ENCODE assay signal across 14 cellular contexts in genomic region chr10:132932461-132933307, GRCh38. TPM values are rescaled to one million over a fixed set of nuclear protein-coding genes. Genes with fewer than 3 reads are reported as not detected.
A peak's percentile ranks its signal among the peaks of the same experiment; 100 is the strongest.
DNase-seq lines count a peak whose midpoint lies in the region; ATAC-seq, FAIRE-seq and TF ChIP-seq lines count a peak whose summit lies in the region.
"Had no signal": no experiment of that assay in that cellular context is flagged by ENCODE, and none has a peak within 500 bp of the region (broad histone marks: within the 10 kb centered on the region; RNA-seq: fewer than 3 reads in every experiment).

No MANE protein-coding gene starts in this region.

- RAD21 ChIA-PET in GM12878 (lab: Charles Lee; ENCODE audit: unreplicated experiment) = no interaction called here

- no peaks in the 10 kb centered on the region for H3K79me2 ChIP-seq in GM12878 (ENCODE audit: control insufficient read depth, insufficient read depth, low read length)

- no peaks in the 10 kb centered on the region for H3K79me1 ChIP-seq in neuronal stem cell (ENCODE audit: low read depth, low read length)

- TF ChIP-seq CTCF in GM12878 (IDR thresholded peaks at IDR 0.05 in 2 of 3, conservative IDR thresholded peaks at IDR 0.05 in 1 of 3; ENCODE audit: control insufficient read depth in 2 of 3, extremely low read depth in 1 of 3, insufficient read depth in 1 of 3, low read depth in 3 of 3, low read length in 3 of 3) = no peak
- TF ChIP-seq CTCF in transverse colon (IDR thresholded peaks at IDR 0.05) = no peak

- peak overlapping the region; percentile 38 for H3K14ac ChIP-seq in neuronal stem cell (ENCODE audit: low read length)

- H3K36me3 ChIP-seq in BLaER1 treated with 17β-estradiol and CSF1 and Interleukin-3, amounts not matched to agents 10 nM and 100 nM = no peaks in the 10 kb centered on the region
- H3K36me3 ChIP-seq in GM12878 (ENCODE audit: control insufficient read depth in 2 of 2, insufficient read depth in 2 of 2, low read length in 1 of 2) (no peaks in the 10 kb centered on the region), neuronal stem cell (replicated peaks in 1 of 2; ENCODE audit: control insufficient read depth in 2 of 2, insufficient read depth in 2 of 2, low read length in 2 of 2) (peaks cover 0 to 1% of the 10 kb centered on the region in 2 donors), transverse colon (no peaks in the 10 kb centered on the region)
- H3K36me3 ChIP-seq: prostate gland, vagina had no signal

- POLR2A ChIA-PET in GM12878 (lab: Charles Lee) = no interaction called here

- peak overlapping the region; percentile 53 to 83 (median 69); a peak in 18 of 22 replicates for H3K9ac ChIP-seq in BLaER1 treated with 17β-estradiol and CSF1 and Interleukin-3, amounts not matched to agents 10 nM and 100 nM
- H3K9ac ChIP-seq in GM12878 (ENCODE audit: control insufficient read depth, insufficient read depth, low read length) = no peak overlapping the region
- peak overlapping the region; percentile 44 for H3K9ac ChIP-seq in neuronal stem cell (ENCODE audit: low read depth, low read length, poor library complexity)

- TF ChIP-seq EP300 in GM12878 (IDR thresholded peaks at IDR 0.05; ENCODE audit: borderline replicate concordance in 1 of 2, control insufficient read depth in 1 of 2, low read depth in 2 of 2, low read length in 2 of 2) = no peak
- no peak for TF ChIP-seq EP300 in transverse colon (IDR thresholded peaks at IDR 0.05; ENCODE audit: low read depth)

- H2BK5ac ChIP-seq in neuronal stem cell (ENCODE audit: low read length) = peak overlapping the region; percentile 87

- no peak overlapping the region for H4K8ac ChIP-seq in neuronal stem cell (ENCODE audit: low read depth, low read length)

- peaks cover 0 to 6% (median 0%) of the 10 kb centered on the region in 11 experiments; a peak in 3 of 22 replicates for H4K20me1 ChIP-seq in BLaER1 treated with 17β-estradiol and CSF1 and Interleukin-3, amounts not matched to agents 10 nM and 100 nM
- H4K20me1 ChIP-seq in GM12878 (ENCODE audit: control insufficient read depth, insufficient read depth) = no peaks in the 10 kb centered on the region

- in situ Hi-C loops in GM12878 (cut with MboI) (no loop called here), transverse colon (cut with MboI; ENCODE audit: low pct_ligation_motif_present in 1 of 4, low pct_unique_long_range_greater_than_20kb in 1 of 4, low sequenced_read_pairs in 3 of 4) (loop anchor here in 2 of 4 donors (25.0 kb wide), 1 partner anchor 180 kb away; no protein-coding TSS in a partner anchor)

- no peak overlapping the region for H2AFZ ChIP-seq in GM12878 (ENCODE audit: control insufficient read depth, low read depth, low read length)
- peak overlapping the region; percentile 6 for H2AFZ ChIP-seq in neuronal stem cell (ENCODE audit: low read length)

- peak overlapping the region; percentile 49 for H2BK15ac ChIP-seq in neuronal stem cell (ENCODE audit: low read length)

- peak; percentile 67 for ATAC-seq in GM18868 (IDR thresholded peaks at IDR 0.05; ENCODE audit: unreplicated experiment)
- peak; percentile 34; the same call in 1 of the 3 replicates for ATAC-seq in GM12878
- no peak for ATAC-seq in HG02798 (IDR thresholded peaks at IDR 0.05; ENCODE audit: poor library complexity, unreplicated experiment)

- SMC1A ChIA-PET in GM12878 (lab: Charles Lee; ENCODE audit: uncharacterized antibody, unreplicated experiment) = no interaction called here

- H2BK12ac ChIP-seq in neuronal stem cell (ENCODE audit: low read length) = peak overlapping the region; percentile 41

- no peak overlapping the region for H3K4me3 ChIP-seq in BLaER1 treated with 17β-estradiol and CSF1 and Interleukin-3, amounts not matched to agents 10 nM and 100 nM
- H3K4me3 ChIP-seq in GM12878 (no peak overlapping the region), neuronal stem cell (ENCODE audit: low read length in 2 of 2) (no peak overlapping the region), transverse colon (no peak overlapping the region)
- H3K4me3 ChIP-seq: prostate gland, vagina had no signal

- CTCF ChIA-PET in GM12878 (lab: Yijun Ruan, JAX) = no interaction called here

- H2BK120ac ChIP-seq in neuronal stem cell (ENCODE audit: low read depth, low read length) = peak overlapping the region; percentile 4

- H3K4me1 ChIP-seq in BLaER1 treated with 17β-estradiol and CSF1 and Interleukin-3, amounts not matched to agents 10 nM and 100 nM = peaks cover 0 to 36% (median 17%) of the 10 kb centered on the region in 10 experiments; a peak in 17 of 20 replicates
- H3K4me1 ChIP-seq in GM12878 (ENCODE audit: control insufficient read depth, insufficient read depth, low read length) = peaks cover 3% of the 10 kb centered on the region; the same call in 1 of the 2 replicates
- peaks cover 0 to 1% of the 10 kb centered on the region in 2 donors for H3K4me1 ChIP-seq in neuronal stem cell (ENCODE audit: control insufficient read depth in 2 of 2, insufficient read depth in 1 of 2, low read depth in 1 of 2, low read length in 2 of 2)
- no peaks in the 10 kb centered on the region for H3K4me1 ChIP-seq in transverse colon
- H3K4me1 ChIP-seq: prostate gland, vagina had no signal

- FAIRE-seq in GM12878 (lab: Jason Lieb, UNC) = no peak
- FAIRE-seq: frontal cortex had no signal

- intact Hi-C loops in GM12878 (cut with micrococcal nuclease; ENCODE audit: unreplicated experiment) (no loop called here), transverse colon (cut with DNase I; ENCODE audit: low total_unique reads) (no loop called here)

- no TSS peak for BruUV-seq in GM12878 (replicated peaks; lab: Mats Ljungman, UMichigan)

- no peak for TF ChIP-seq RAD21 in GM12878 (IDR thresholded peaks at IDR 0.05; ENCODE audit: insufficient read depth, low read depth, low read length)

- H3K23ac ChIP-seq in neuronal stem cell (ENCODE audit: low read depth, low read length, poor library complexity) = no peak overlapping the region

- peak overlapping the region; percentile 66 for H3K4ac ChIP-seq in neuronal stem cell (ENCODE audit: low read length)

- WGBS in GM12878 (ENCODE audit: insufficient coverage, insufficient replicate concordance, low lambda C conversion rate, missing lambda C conversion rate) = 50% methylated on average over 21 of the region's 25 CpGs
- no CpG with 5 or more reads among the region's 25 CpGs for WGBS in neuronal stem cell (ENCODE audit: extremely low coverage in 2 of 2, insufficient read length in 2 of 2, insufficient replicate concordance in 1 of 2), 2 donors
- WGBS in transverse colon (ENCODE audit: low coverage in 1 of 2), 2 donors = 80 to 89% methylated on average over 2 to 25 of the region's 25 CpGs

- H3K27me3 ChIP-seq in BLaER1 treated with 17β-estradiol and CSF1 and Interleukin-3, amounts not matched to agents 10 nM and 100 nM = peaks cover 0 to 9% (median 5%) of the 10 kb centered on the region in 11 experiments; a peak in 12 of 22 replicates
- H3K27me3 ChIP-seq in GM12878 (replicated peaks in 1 of 2; ENCODE audit: control insufficient read depth in 2 of 2, insufficient read depth in 2 of 2, low read length in 1 of 2) (no peaks in the 10 kb centered on the region), neuronal stem cell (ENCODE audit: control insufficient read depth in 3 of 3, insufficient read depth in 3 of 3, low read depth in 1 of 3, low read length in 3 of 3) (no peaks in the 10 kb centered on the region), transverse colon (no peaks in the 10 kb centered on the region)
- H3K27me3 ChIP-seq: vagina had no signal

- peak overlapping the region; percentile 85 for H3K18ac ChIP-seq in neuronal stem cell (ENCODE audit: low read length)

- no peaks in the 10 kb centered on the region for H3K9me3 ChIP-seq in BLaER1 treated with 17β-estradiol and CSF1 and Interleukin-3, amounts not matched to agents 10 nM and 100 nM (replicated peaks in 1 of 11)
- no peaks in the 10 kb centered on the region; the same call in 2 of the 3 replicates for H3K9me3 ChIP-seq in GM12878 (replicated peaks; ENCODE audit: control insufficient read depth, insufficient read depth, low read length)
- H3K9me3 ChIP-seq in neuronal stem cell (replicated peaks in 1 of 2; ENCODE audit: control insufficient read depth in 2 of 2, insufficient read depth in 1 of 2, low read depth in 1 of 2, low read length in 2 of 2) = peaks cover 0 to 2% of the 10 kb centered on the region in 2 donors
- H3K9me3 ChIP-seq in transverse colon = no peaks in the 10 kb centered on the region
- H3K9me3 ChIP-seq: prostate gland, vagina had no signal

- H4K91ac ChIP-seq in neuronal stem cell (ENCODE audit: low read depth, low read length, poor library complexity) = no peak overlapping the region

- H2AK5ac ChIP-seq in neuronal stem cell (ENCODE audit: low read depth, low read length) = peak overlapping the region; percentile 75

- peak overlapping the region in 3 of 11 experiments; percentile 21 to 48 (median 30); a peak in 4 of 22 replicates for H3K4me2 ChIP-seq in BLaER1 treated with 17β-estradiol and CSF1 and Interleukin-3, amounts not matched to agents 10 nM and 100 nM
- H3K4me2 ChIP-seq in GM12878 (ENCODE audit: control insufficient read depth, insufficient read depth) (no peak overlapping the region), neuronal stem cell (ENCODE audit: insufficient read depth, low read length, poor library complexity, severe bottlenecking) (no peak overlapping the region)

- DNase-seq in GM12878 (ENCODE audit: low read depth, low spot score) = no peak
- no peak for DNase-seq in neuronal stem cell (ENCODE audit: low spot score)
- no peak for DNase-seq in transverse colon
- no peak for DNase-seq in activated CD8-positive, alpha-beta memory T cell treated with anti-CD3 and anti-CD28 coated beads, Interleukin-2, amount 50 U/mL, for 4 hours
- DNase-seq: activated CD4-positive, alpha-beta T cell treated with anti-CD3 and anti-CD28 coated beads, Interleukin-2, amount 10 ng/mL, durations not matched to agents 7 days and 5 days; NCI-H2029; T-helper 2 cell had no signal

- peak overlapping the region; percentile 57 to 83 (median 71); a peak in 12 of 22 replicates for H3K27ac ChIP-seq in BLaER1 treated with 17β-estradiol and CSF1 and Interleukin-3, amounts not matched to agents 10 nM and 100 nM
- H3K27ac ChIP-seq in GM12878 (ENCODE audit: control insufficient read depth, insufficient read depth) = no peak overlapping the region
- no peak overlapping the region for H3K27ac ChIP-seq in neuronal stem cell (replicated peaks; ENCODE audit: low read length)
- no peak overlapping the region for H3K27ac ChIP-seq in transverse colon
- H3K27ac ChIP-seq: prostate gland, vagina had no signal

- TF ChIP-seq POLR2A in GM12878 (IDR thresholded peaks at IDR 0.05; ENCODE audit: low read depth, low read length) (no peak), transverse colon (IDR thresholded peaks at IDR 0.05) (no peak)

RNA-seq across cellular contexts. Expression of gene CFAP46, which starts 9.7 kb away (rescaled TPM):
- not detected in 2 replicates for total RNA-seq in GM12878 (2013; cell fraction: nucleolus; rRNA removed)
- not detected in 2 replicates for total RNA-seq in GM12878 (2014; rRNA removed)
- total RNA-seq in GM12878 (2014; rRNA removed; fragmentation: Illumina TruSeq; extraction: Trizol) = not detected in 2 replicates
- total RNA-seq in GM12878 (2021) = not detected in 2 replicates
- polyA plus RNA-seq in GM12878 (2011; ENCODE audit: low read depth) = not detected
- 0.01 TPM in 1 of 2 replicates, not detected in the other for polyA plus RNA-seq in GM12878 (2011; rRNA removed)
- 0.03 TPM in 2 replicates for polyA plus RNA-seq in GM12878 (2011; cell fraction: cytosol; rRNA removed)
- polyA plus RNA-seq in GM12878 (2011; cell fraction: nucleus; rRNA removed) = 0.07 and 0.22 TPM in 2 replicates
- polyA plus RNA-seq in GM12878 (2012) = 0.19 and 0.39 TPM in 2 replicates
- polyA plus RNA-seq in GM12878 (2014; fragmentation: Illumina TruSeq; extraction: Trizol) = not detected in 2 replicates
- polyA plus RNA-seq in GM12878 (2014; fragmentation: Nextera tagmentation; extraction: Ambion mirVana) = not detected
- polyA plus RNA-seq in GM12878 (2014; rRNA removed) = 0.18 TPM in 1 of 2 replicates, not detected in the other
- polyA plus RNA-seq in GM12878 (2016; fragmentation: Nextera tagmentation; extraction: Ambion mirVana) = under 1 TPM in 1 of 2 experiments, not detected in 1; 0.03 TPM
- polyA minus RNA-seq in GM12878 (2011; rRNA and poly(A)+ RNA removed) = 0.10 TPM in 1 of 2 replicates, not detected in the other
- polyA minus RNA-seq in GM12878 (2011; cell fraction: cytosol; rRNA and poly(A)+ RNA removed) = not detected in 2 replicates
- polyA minus RNA-seq in GM12878 (2011; cell fraction: nucleus; rRNA and poly(A)+ RNA removed) = 0.12 and 0.48 TPM in 2 replicates
- 1.5 TPM for polyA plus RNA-seq in neuronal stem cell (2013, experiment 1 of 2)
- polyA plus RNA-seq in neuronal stem cell (2013, experiment 2 of 2) = 1.4 TPM
- total RNA-seq in transverse colon = not detected
- total RNA-seq: activated CD4-positive, alpha-beta T cell treated with anti-CD3 and anti-CD28 coated beads, Interleukin-2, amount 10 ng/mL, durations not matched to agents 7 days and 5 days; CD4-positive, alpha-beta T cell; vagina had no signal

Comparison
In these comparisons a context has a peak if more than half of its experiments do, and no peak if none do; other contexts are left out.
1. H3K27ac ChIP-seq: peak in BLaER1 treated with 17β-estradiol and CSF1 and Interleukin-3, amounts not matched to agents 10 nM and 100 nM (11 of 11); none in GM12878 (single experiment), neuronal stem cell (single experiment) and transverse colon (0 of 4).